Comparison of ENCODE assay signal across 8 cellular contexts in the genomic region with DNA sequence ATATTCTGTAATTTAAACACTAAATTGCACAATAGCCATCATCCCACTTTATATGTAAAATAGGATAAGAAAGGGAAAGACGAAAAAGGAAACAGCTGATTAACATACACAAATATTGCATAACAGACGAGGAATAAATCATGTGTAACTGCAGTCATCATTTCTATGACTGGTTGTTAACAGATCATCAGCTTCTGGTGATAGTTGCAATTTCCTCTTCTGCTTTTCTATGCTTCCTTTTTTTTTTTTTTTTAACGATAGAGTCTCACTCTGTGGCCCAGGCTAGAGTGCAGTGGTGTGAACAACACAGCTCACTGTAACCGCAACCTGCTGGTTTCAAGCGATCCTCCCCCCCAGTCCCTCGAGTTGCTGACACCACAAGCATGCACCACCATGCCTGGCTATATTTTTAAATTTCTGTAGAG. TPM values are rescaled to one million over a fixed set of nuclear protein-coding genes. Genes with fewer than 3 reads are reported as not detected.
DNase-seq lines count a peak whose midpoint lies in the region; ATAC-seq and TF ChIP-seq lines count a peak whose summit lies in the region.

No MANE protein-coding gene starts in this region.

- no peak for TF ChIP-seq POLR2A in body of pancreas (IDR thresholded peaks at IDR 0.05)

- intact Hi-C loops in body of pancreas (cut with DNase I): no loop called here

- DNase-seq in body of pancreas (peak in 1 of 4 donors; percentile 55), endodermal cell (no peak), progenitor cell of endocrine pancreas (ENCODE audit: low spot score, unreplicated experiment) (no peak), nephron progenitor cell (no peak), A172 (ENCODE audit: low spot score) (no peak)

- peak overlapping the region in 1 of 4 donors; percentile 29 for H3K4me3 Mint-ChIP-seq in IgD-negative memory B cell
- H3K4me3 Mint-ChIP-seq in endodermal cell: no peak overlapping the region
- H3K4me3 Mint-ChIP-seq in progenitor cell of endocrine pancreas (ENCODE audit: low read depth): no peak overlapping the region
- no peak overlapping the region for H3K4me3 Mint-ChIP-seq in nephron progenitor cell

- no peak for TF ChIP-seq CTCF in body of pancreas (IDR thresholded peaks at IDR 0.05)
- no peak for TF ChIP-seq CTCF in endodermal cell (conservative IDR thresholded peaks at IDR 0.05)
- TF ChIP-seq CTCF in progenitor cell of endocrine pancreas (IDR thresholded peaks at IDR 0.05; ENCODE audit: unreplicated experiment): no peak
- no peak for TF ChIP-seq CTCF in nephron progenitor cell (IDR thresholded peaks at IDR 0.05)

- H3K27ac ChIP-seq in body of pancreas (no peak overlapping the region), endodermal cell (ENCODE audit: low read depth, low read length) (no peak overlapping the region)

- H3K9me3 Mint-ChIP-seq in IgD-negative memory B cell (no peaks in the 10 kb centered on the region), endodermal cell (no peaks in the 10 kb centered on the region), progenitor cell of endocrine pancreas (ENCODE audit: low read depth) (no peaks in the 10 kb centered on the region), nephron progenitor cell (no peaks in the 10 kb centered on the region)

- H3K27ac Mint-ChIP-seq in IgD-negative memory B cell: peak overlapping the region in 2 of 3 donors; percentile 59 to 74
- no peak overlapping the region for H3K27ac Mint-ChIP-seq in endodermal cell
- H3K27ac Mint-ChIP-seq in progenitor cell of endocrine pancreas: no peak overlapping the region
- H3K27ac Mint-ChIP-seq in nephron progenitor cell: no peak overlapping the region

- H3K4me1 ChIP-seq in body of pancreas (no peaks in the 10 kb centered on the region), endodermal cell (ENCODE audit: control insufficient read depth, insufficient read depth, low read length) (no peaks in the 10 kb centered on the region)

- H3K9me3 ChIP-seq in body of pancreas: no peaks in the 10 kb centered on the region
- H3K9me3 ChIP-seq in endodermal cell (ENCODE audit: control insufficient read depth, low read length): no peaks in the 10 kb centered on the region

- peaks cover 11% of the 10 kb centered on the region for H3K27me3 Mint-ChIP-seq in IgD-negative memory B cell
- no peaks in the 10 kb centered on the region for H3K27me3 Mint-ChIP-seq in endodermal cell (ENCODE audit: insufficient read depth)
- H3K27me3 Mint-ChIP-seq in progenitor cell of endocrine pancreas: no peaks in the 10 kb centered on the region
- peaks cover 7% of the 10 kb centered on the region for H3K27me3 Mint-ChIP-seq in nephron progenitor cell (ENCODE audit: low read depth, poor library complexity)

- H3K4me3 ChIP-seq in body of pancreas (no peak overlapping the region), endodermal cell (ENCODE audit: low read length) (no peak overlapping the region)

- WGBS in body of pancreas, 2 donors: 55 to 70% methylated on average over 6 of the region's 6 CpGs
- WGBS in endodermal cell (ENCODE audit: insufficient coverage in 1 of 2, insufficient read length in 1 of 2), 2 experiments: 88 to 100% methylated on average over 3 to 6 of the region's 6 CpGs

- ATAC-seq in GM18498 (IDR thresholded peaks at IDR 0.05; ENCODE audit: unreplicated experiment) (peak; percentile 88), GM21515 (IDR thresholded peaks at IDR 0.05; ENCODE audit: unreplicated experiment) (peak; percentile 90), body of pancreas (peak; percentile 40)

- no peak overlapping the region for H3K9ac ChIP-seq in endodermal cell (ENCODE audit: extremely low read depth, low read length, poor library complexity, severe bottlenecking)

- H3K36me3 ChIP-seq in body of pancreas (replicated peaks in 1 of 2; ENCODE audit: insufficient read depth in 1 of 2, low read depth in 2 of 2): no peaks in the 10 kb centered on the region
- no peaks in the 10 kb centered on the region for H3K36me3 ChIP-seq in endodermal cell (ENCODE audit: control insufficient read depth, insufficient read depth, low read length)

- H3K4me1 Mint-ChIP-seq in IgD-negative memory B cell (peaks cover 4 to 8% (median 7%) of the 10 kb centered on the region in 3 donors), endodermal cell (no peaks in the 10 kb centered on the region), progenitor cell of endocrine pancreas (ENCODE audit: low read depth) (no peaks in the 10 kb centered on the region), nephron progenitor cell (peaks cover 12% of the 10 kb centered on the region)

- H3K36me3 Mint-ChIP-seq in IgD-negative memory B cell (peaks cover 1% of the 10 kb centered on the region), endodermal cell (ENCODE audit: low read depth) (no peaks in the 10 kb centered on the region), progenitor cell of endocrine pancreas (ENCODE audit: insufficient read depth) (no peaks in the 10 kb centered on the region), nephron progenitor cell (ENCODE audit: low read depth) (no peaks in the 10 kb centered on the region)

- no peaks in the 10 kb centered on the region for H3K27me3 ChIP-seq in body of pancreas
- no peaks in the 10 kb centered on the region for H3K27me3 ChIP-seq in endodermal cell (ENCODE audit: control insufficient read depth, insufficient read depth, low read length, poor library complexity, severe bottlenecking)

RNA-seq across cellular contexts. Expression of a gene that starts 22.5 kb away (rescaled TPM):
- 0.14 TPM for polyA plus RNA-seq in IgD-negative memory B cell
- total RNA-seq in body of pancreas (1 to 10 TPM in 1 of 2 donors, under 1 TPM in 1; 0.78 to 1.3 TPM), endodermal cell (10 to 100 TPM in 1 of 2 donors, 1 to 10 TPM in 1; 6.9 to 16.7 TPM), progenitor cell of endocrine pancreas (5.0 and 6.0 TPM in 2 replicates)
- polyA plus RNA-seq in endodermal cell (2013, experiment 1 of 2): 26.2 TPM
- polyA plus RNA-seq in endodermal cell (2013, experiment 2 of 2): 26.9 TPM
- total RNA-seq in A172 (2014; rRNA removed; shearing (Covaris generic)): 12.5 and 15.6 TPM in 2 replicates

RNA-seq across cellular contexts. Expression of a gene that starts 26.4 kb away (rescaled TPM):
- polyA plus RNA-seq in IgD-negative memory B cell: not detected
- total RNA-seq in body of pancreas (1,000 to 10,000 TPM; 3,901 to 5,969 TPM), endodermal cell (not detected), progenitor cell of endocrine pancreas (3,409 and 3,546 TPM in 2 replicates)
- polyA plus RNA-seq in endodermal cell (2013, experiment 1 of 2): 1.0 TPM
- 1.7 TPM for polyA plus RNA-seq in endodermal cell (2013, experiment 2 of 2)
- 0.72 and 55.3 TPM in 2 replicates for total RNA-seq in A172 (2014; rRNA removed; shearing (Covaris generic))

Comparison
In these comparisons a context has a peak if more than half of its experiments do, and no peak if none do; other contexts are left out.
1. ATAC-seq: peak in every context shown above with its lines; median percentile 90 in GM21515; 88 in GM18498; 40 in body of pancreas.
2. H3K27ac Mint-ChIP-seq: peak in IgD-negative memory B cell (2 of 3); none in endodermal cell (single experiment), progenitor cell of endocrine pancreas (single experiment) and nephron progenitor cell (single experiment).
3. RNA of a gene that starts 26.4 kb away (total RNA-seq): 3,901 to 5,969 TPM in body of pancreas and 3,409 to 3,546 TPM in progenitor cell of endocrine pancreas; 0.72 to 55.3 TPM in A172 and not detected in endodermal cell; every median in the first group is over 10 times any median in the second.